ENCODE assay signal across 7 cellular contexts in genomic region chr12:107912421-107913004, GRCh38.
DNase-seq lines count a peak whose midpoint lies in the region; ATAC-seq lines count a peak whose summit lies in the region.

No MANE protein-coding gene starts in this region.

- DNase-seq in SK-MEL-5 (ENCODE audit: low read depth, low spot score) (peak; percentile 62), hippocampal formation (lab: John Stamatoyannopoulos, UW) (peak; percentile 16 to 43), epidermal melanocyte (ENCODE audit: insufficient read length, low spot score) (no peak)
- DNase-seq in activated naive CD8-positive, alpha-beta T cell treated with anti-CD3 and anti-CD28 coated beads for 36 hours: peak; percentile 68
- DNase-seq in stimulated activated CD4-positive, alpha-beta T cell treated with anti-CD3 and anti-CD28 coated beads, Interleukin-12 subunit alpha, Interleukin-12 subunit beta, amount 100 ng/mL, for 24 hours (ENCODE audit: low read depth in 2 of 2): peak; percentile 25 to 61

- H3K9me3 Mint-ChIP-seq in activated naive CD8-positive, alpha-beta T cell treated with anti-CD3 and anti-CD28 coated beads for 36 hours: no peaks in the 10 kb centered on the region

- no peak overlapping the region for H3K27ac Mint-ChIP-seq in activated naive CD8-positive, alpha-beta T cell treated with anti-CD3 and anti-CD28 coated beads for 36 hours

- in situ Hi-C loops in SK-MEL-5 (cut with HindIII; ENCODE audit: low pct_unique_long_range_greater_than_20kb, low sequenced_read_pairs): no loop called here

- H3K36me3 Mint-ChIP-seq in activated naive CD8-positive, alpha-beta T cell treated with anti-CD3 and anti-CD28 coated beads for 36 hours: no peaks in the 10 kb centered on the region

- peaks cover 66% of the 10 kb centered on the region for H3K27me3 Mint-ChIP-seq in activated naive CD8-positive, alpha-beta T cell treated with anti-CD3 and anti-CD28 coated beads for 36 hours

- H3K4me3 Mint-ChIP-seq in activated naive CD8-positive, alpha-beta T cell treated with anti-CD3 and anti-CD28 coated beads for 36 hours: peak overlapping the region; percentile 71

- peaks cover 3% of the 10 kb centered on the region for H3K4me1 Mint-ChIP-seq in activated naive CD8-positive, alpha-beta T cell treated with anti-CD3 and anti-CD28 coated beads for 36 hours

- ATAC-seq in GM18502 (IDR thresholded peaks at IDR 0.05; ENCODE audit: poor library complexity, unreplicated experiment) (peak; percentile 72), HG03045 (IDR thresholded peaks at IDR 0.05; ENCODE audit: unreplicated experiment) (peak; percentile 81)
